In the genomic region with DNA sequence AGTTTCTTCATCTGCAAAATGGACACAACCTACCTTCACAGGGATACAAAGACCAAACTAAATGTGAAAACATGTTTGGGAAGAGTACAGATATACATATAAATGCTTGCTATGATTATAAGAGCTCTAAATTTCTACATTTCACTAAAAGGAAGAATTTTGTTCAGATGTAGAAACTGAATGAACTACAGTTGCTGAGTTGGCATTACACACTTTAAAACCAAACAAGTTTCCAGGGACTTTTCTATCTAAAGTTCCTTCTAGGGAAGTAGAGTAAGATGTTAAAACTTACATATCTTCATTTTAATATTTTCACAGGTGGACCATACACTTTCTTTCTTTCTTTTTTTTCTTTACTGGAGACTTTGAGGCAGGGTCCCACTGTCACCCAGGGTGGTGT, we compare ENCODE assay signal across 2 cellular contexts.
A peak's percentile ranks its signal among the peaks of the same experiment; 100 is the strongest.
TF ChIP-seq lines count a peak whose summit lies in the region.

No MANE protein-coding gene starts in this region.

TF ChIP-seq in IMR-90, 13 proteins besides CTCF, POLR2A, EP300 and RAD21:
- TF ChIP-seq RCOR1 (IDR thresholded peaks at IDR 0.05; ENCODE audit: insufficient replicate concordance, low read length), result no peak
- TF ChIP-seq MAFK (IDR thresholded peaks at IDR 0.05; ENCODE audit: low read depth, low read length), result peak; percentile 51; the same call in 1 of the 2 replicates

TF ChIP-seq in K562, 482 proteins besides CTCF, POLR2A, EP300 and RAD21:
- no peak for TF ChIP-seq TCF3 (CRISPR knock-in tag; IDR thresholded peaks at IDR 0.05)
- TF ChIP-seq C11orf30 (IDR thresholded peaks at IDR 0.05; ENCODE audit: low read depth), result peak; percentile 39; the same call in 1 of the 2 replicates
- no peak for TF ChIP-seq ZFP1 (CRISPR knock-in tag; IDR thresholded peaks at IDR 0.05)
- TF ChIP-seq RBM25 (IDR thresholded peaks at IDR 0.05; ENCODE audit: low read depth, low read length, severe bottlenecking), result peak; percentile 43
- TF ChIP-seq, protein P1, sequence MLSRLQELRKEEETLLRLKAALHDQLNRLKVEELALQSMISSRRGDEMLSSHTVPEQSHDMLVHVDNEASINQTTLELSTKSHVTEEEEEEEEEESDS (CRISPR knock-in tag; IDR thresholded peaks at IDR 0.05), result no peak
- no peak for TF ChIP-seq E2F3 (CRISPR knock-in tag; IDR thresholded peaks at IDR 0.05)
- no peak for TF ChIP-seq DDX20 (tag; IDR thresholded peaks at IDR 0.05; ENCODE audit: low read depth)
- TF ChIP-seq, protein P2, sequence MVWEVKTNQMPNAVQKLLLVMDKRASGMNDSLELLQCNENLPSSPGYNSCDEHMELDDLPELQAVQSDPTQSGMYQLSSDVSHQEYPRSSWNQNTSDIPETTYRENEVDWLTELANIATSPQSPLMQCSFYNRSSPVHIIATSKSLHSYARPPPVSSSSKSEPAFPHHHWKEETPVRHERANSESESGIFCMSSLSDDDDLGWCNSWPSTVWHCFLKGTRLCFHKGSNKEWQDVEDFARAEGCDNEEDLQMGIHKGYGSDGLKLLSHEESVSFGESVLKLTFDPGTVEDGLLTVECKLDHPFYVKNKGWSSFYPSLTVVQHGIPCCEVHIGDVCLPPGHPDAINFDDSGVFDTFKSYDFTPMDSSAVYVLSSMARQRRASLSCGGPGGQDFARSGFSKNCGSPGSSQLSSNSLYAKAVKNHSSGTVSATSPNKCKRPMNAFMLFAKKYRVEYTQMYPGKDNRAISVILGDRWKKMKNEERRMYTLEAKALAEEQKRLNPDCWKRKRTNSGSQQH (CRISPR knock-in tag; IDR thresholded peaks at IDR 0.05), result no peak
- TF ChIP-seq MAFF (IDR thresholded peaks at IDR 0.05; ENCODE audit: low read length), result peak; percentile 45
- TF ChIP-seq ZNF316 (IDR thresholded peaks at IDR 0.05), result peak; percentile 77
- TF ChIP-seq, protein P3, sequence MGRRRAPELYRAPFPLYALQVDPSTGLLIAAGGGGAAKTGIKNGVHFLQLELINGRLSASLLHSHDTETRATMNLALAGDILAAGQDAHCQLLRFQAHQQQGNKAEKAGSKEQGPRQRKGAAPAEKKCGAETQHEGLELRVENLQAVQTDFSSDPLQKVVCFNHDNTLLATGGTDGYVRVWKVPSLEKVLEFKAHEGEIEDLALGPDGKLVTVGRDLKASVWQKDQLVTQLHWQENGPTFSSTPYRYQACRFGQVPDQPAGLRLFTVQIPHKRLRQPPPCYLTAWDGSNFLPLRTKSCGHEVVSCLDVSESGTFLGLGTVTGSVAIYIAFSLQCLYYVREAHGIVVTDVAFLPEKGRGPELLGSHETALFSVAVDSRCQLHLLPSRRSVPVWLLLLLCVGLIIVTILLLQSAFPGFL (CRISPR knock-in tag; IDR thresholded peaks at IDR 0.05), result no peak
